ENCODE assay signal across 9 cellular contexts in the genomic region with DNA sequence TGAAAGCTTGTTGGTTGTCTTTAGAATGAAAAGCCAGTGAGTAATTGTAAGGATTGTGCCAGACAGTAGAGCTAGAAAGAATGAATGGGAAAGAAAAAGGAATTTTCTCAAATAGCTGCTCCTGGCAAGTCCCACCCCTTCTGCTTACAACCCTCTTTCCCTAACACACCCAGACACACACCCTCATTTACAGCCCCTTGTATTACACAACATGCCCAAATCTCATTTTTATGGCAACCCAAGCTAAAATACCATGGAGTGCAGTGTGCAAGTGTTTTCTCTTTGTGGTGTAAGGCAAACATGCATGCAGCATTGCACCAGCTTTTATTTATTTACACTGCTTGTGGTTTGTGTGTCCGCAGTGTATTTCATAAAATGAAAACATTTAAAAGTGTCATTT. TPM values are rescaled to one million over a fixed set of nuclear protein-coding genes. Genes with fewer than 3 reads are reported as not detected.
A peak's percentile ranks its signal among the peaks of the same experiment; 100 is the strongest.
DNase-seq lines count a peak whose midpoint lies in the region; ATAC-seq and TF ChIP-seq lines count a peak whose summit lies in the region.
"Had no signal": no experiment of that assay in that cellular context is flagged by ENCODE, and none has a peak within 500 bp of the region (broad histone marks: within the 10 kb centered on the region; RNA-seq: fewer than 3 reads in every experiment).

No MANE protein-coding gene starts in this region.

- POLR2A ChIA-PET in CD8-positive, alpha-beta T cell (lab: Charles Lee): interaction anchor here (0.7 to 1.3 kb wide), 2 partner anchors 24 to 123 kb away, joined by 3 to 4 read pairs; a partner anchor contains a TSS
- POLR2A ChIA-PET in IMR-90 (lab: Charles Lee; ENCODE audit: unreplicated experiment): no interaction called here

- peaks cover 7% of the 10 kb centered on the region for H3K27me3 ChIP-seq in CD8-positive, alpha-beta T cell (ENCODE audit: insufficient read depth, low read length)
- H3K27me3 ChIP-seq in IMR-90 (ENCODE audit: control insufficient read depth, insufficient read depth, low read length) (no peaks in the 10 kb centered on the region), neural progenitor cell (no peaks in the 10 kb centered on the region), WERI-Rb-1 (ENCODE audit: insufficient read depth, low read depth, severe bottlenecking) (no peaks in the 10 kb centered on the region)

- no peak overlapping the region for H2BK5ac ChIP-seq in IMR-90 (ENCODE audit: low read depth, low read length, poor library complexity, severe bottlenecking)

- H3K9ac ChIP-seq in IMR-90 (ENCODE audit: low read depth, low read length) (no peak overlapping the region), neural progenitor cell (no peak overlapping the region)

- peaks cover 7% of the 10 kb centered on the region for H3K27me3 Mint-ChIP-seq in CD8-positive, alpha-beta T cell (ENCODE audit: low read depth)
- peaks cover 2% of the 10 kb centered on the region for H3K27me3 Mint-ChIP-seq in neural progenitor cell (ENCODE audit: insufficient read depth, low read depth)

- dilution Hi-C loops in IMR-90 (cut with HindIII; ENCODE audit: low sequenced_read_pairs, unreplicated experiment): no loop called here

- ATAC-seq in CD8-positive, alpha-beta T cell: no peak
- ATAC-seq in IMR-90 (ENCODE audit: low read depth) (peak; percentile 24), HG02970 (IDR thresholded peaks at IDR 0.05; ENCODE audit: low FRiP score, unreplicated experiment) (no peak)
- ATAC-seq: activated CD8-positive, alpha-beta T cell treated with anti-CD3 and anti-CD28 coated beads, Interleukin-2, amount 10 ng/mL, durations not matched to agents 7 days and 5 days had no signal

- no peak overlapping the region for H4K91ac ChIP-seq in IMR-90 (ENCODE audit: insufficient read depth, low read depth, low read length)

- no TSS peak for BruUV-seq in IMR-90 (replicated peaks; lab: Mats Ljungman, UMichigan)

- no peak overlapping the region for H2BK20ac ChIP-seq in IMR-90 (ENCODE audit: low read depth, low read length)

- in situ Hi-C loops in IMR-90 (cut with MboI; ENCODE audit: low sequenced_read_pairs): no loop called here

- H3K36me3 Mint-ChIP-seq in CD8-positive, alpha-beta T cell: no peaks in the 10 kb centered on the region
- no peaks in the 10 kb centered on the region for H3K36me3 Mint-ChIP-seq in neural progenitor cell

- no peak overlapping the region for H2AK9ac ChIP-seq in IMR-90 (replicated peaks; ENCODE audit: low read depth, low read length, poor library complexity)

- H3K14ac ChIP-seq in IMR-90 (replicated peaks; ENCODE audit: low read depth, low read length): no peak overlapping the region

- no peaks in the 10 kb centered on the region for H3K9me1 ChIP-seq in IMR-90 (ENCODE audit: insufficient read depth, low read length)

- H3K79me1 ChIP-seq in IMR-90 (ENCODE audit: low read depth in 1 of 2, low read length in 2 of 2): peaks cover 2 to 7% of the 10 kb centered on the region in 2 experiments; a peak in 2 of 4 replicates

- no peak for TF ChIP-seq POLR2A in IMR-90 (IDR thresholded peaks at IDR 0.05; ENCODE audit: low read depth, low read length)

- H3F3A ChIP-seq in neural progenitor cell (ENCODE audit: low read depth): peaks cover 16% of the 10 kb centered on the region

- H3K4me3 Mint-ChIP-seq in CD8-positive, alpha-beta T cell: peak overlapping the region; percentile 44
- H3K4me3 Mint-ChIP-seq in neural progenitor cell: peak overlapping the region; percentile 95

- H3K4ac ChIP-seq in IMR-90 (ENCODE audit: low read depth, low read length): no peak overlapping the region

- WGBS in IMR-90 (ENCODE audit: extremely low coverage in 2 of 2, insufficient read length in 1 of 2), 2 experiments: no CpG with 5 or more reads among the region's 1 CpG

- H2AK5ac ChIP-seq in IMR-90 (ENCODE audit: low read depth, low read length): no peak overlapping the region

- no peak overlapping the region for H3K27ac ChIP-seq in CD8-positive, alpha-beta T cell (ENCODE audit: low read depth, low read length)
- H3K27ac ChIP-seq in IMR-90 (ENCODE audit: insufficient read depth, low read length): no peak overlapping the region
- no peak overlapping the region for H3K27ac ChIP-seq in neural progenitor cell
- H3K27ac ChIP-seq in WERI-Rb-1: no peak overlapping the region

- H3K4me3 ChIP-seq in CD8-positive, alpha-beta T cell (ENCODE audit: low read depth, low read length): no peak overlapping the region
- H3K4me3 ChIP-seq in IMR-90 (ENCODE audit: insufficient read depth, low read depth, low read length): peak overlapping the region; percentile 5; the same call in 1 of the 2 replicates
- peak overlapping the region; percentile 18 for H3K4me3 ChIP-seq in choroid plexus epithelial cell (ENCODE audit: low read depth, low read length)
- H3K4me3 ChIP-seq in neural progenitor cell: peak overlapping the region; percentile 97
- no peak overlapping the region for H3K4me3 ChIP-seq in WERI-Rb-1 (ENCODE audit: low read depth, low read length)

- no peak overlapping the region for H4K8ac ChIP-seq in IMR-90 (ENCODE audit: low read depth in 2 of 2, low read length in 2 of 2)

- H4K20me1 ChIP-seq in IMR-90 (ENCODE audit: insufficient read depth, low read length) (no peaks in the 10 kb centered on the region), neural progenitor cell (ENCODE audit: low read depth) (peaks cover 9% of the 10 kb centered on the region)

- H3K9me3 Mint-ChIP-seq in CD8-positive, alpha-beta T cell: no peaks in the 10 kb centered on the region
- H3K9me3 Mint-ChIP-seq in neural progenitor cell: peaks cover 8% of the 10 kb centered on the region

- no peak overlapping the region for H3K56ac ChIP-seq in IMR-90 (ENCODE audit: extremely low read depth, insufficient read depth, low read length)

- H2AFZ ChIP-seq in IMR-90 (replicated peaks; ENCODE audit: low read length, poor library complexity) (no peak overlapping the region), neural progenitor cell (replicated peaks) (no peak overlapping the region)

- H3K4me1 ChIP-seq in CD8-positive, alpha-beta T cell (ENCODE audit: insufficient read depth, low read length): peaks cover 13% of the 10 kb centered on the region
- H3K4me1 ChIP-seq in IMR-90 (ENCODE audit: control insufficient read depth, insufficient read depth, low read length) (peaks cover 4% of the 10 kb centered on the region; the same call in 1 of the 2 replicates), neural progenitor cell (peaks cover 19% of the 10 kb centered on the region)

- H2BK120ac ChIP-seq in IMR-90 (ENCODE audit: low read depth, low read length): no peak overlapping the region

- no peak overlapping the region for H3K18ac ChIP-seq in IMR-90 (ENCODE audit: low read depth, low read length)

- H3K23ac ChIP-seq in IMR-90 (ENCODE audit: low read depth, low read length): no peak overlapping the region

- H3K4me1 Mint-ChIP-seq in CD8-positive, alpha-beta T cell (ENCODE audit: low read depth): peaks cover 10% of the 10 kb centered on the region
- H3K4me1 Mint-ChIP-seq in neural progenitor cell: peaks cover 20% of the 10 kb centered on the region

- no peak overlapping the region for H3K27ac Mint-ChIP-seq in CD8-positive, alpha-beta T cell
- no peak overlapping the region for H3K27ac Mint-ChIP-seq in neural progenitor cell
- H3K27ac Mint-ChIP-seq: activated CD8-positive, alpha-beta T cell treated with anti-CD3 and anti-CD28 coated beads, Interleukin-2, amount 10 ng/mL, durations not matched to agents 7 days and 5 days had no signal

- no peaks in the 10 kb centered on the region for H3K9me3 ChIP-seq in CD8-positive, alpha-beta T cell (ENCODE audit: low read length)
- H3K9me3 ChIP-seq in IMR-90 (ENCODE audit: control insufficient read depth, insufficient read depth, low read length) (no peaks in the 10 kb centered on the region), neural progenitor cell (ENCODE audit: low read depth) (no peaks in the 10 kb centered on the region), WERI-Rb-1 (ENCODE audit: severe bottlenecking) (no peaks in the 10 kb centered on the region)

- no peak for DNase-seq in CD8-positive, alpha-beta T cell
- DNase-seq in IMR-90: peak; percentile 61
- DNase-seq in choroid plexus epithelial cell (ENCODE audit: low read depth): peak; percentile 63
- DNase-seq in neural progenitor cell (ENCODE audit: low spot score): no peak
- no peak for DNase-seq in WERI-Rb-1
- no peak for DNase-seq in D341Med (ENCODE audit: low spot score)
- no peak for DNase-seq in DMS 273 (lab: John Stamatoyannopoulos, UW; ENCODE audit: unreplicated experiment)
- DNase-seq: activated CD8-positive, alpha-beta T cell treated with anti-CD3 and anti-CD28 coated beads, Interleukin-2, amount 10 ng/mL, durations not matched to agents 7 days and 5 days had no signal

- H3K79me2 ChIP-seq in neural progenitor cell (ENCODE audit: low read depth): peaks cover 48% of the 10 kb centered on the region

- no peak for TF ChIP-seq CTCF in CD8-positive, alpha-beta T cell (IDR thresholded peaks at IDR 0.05)
- TF ChIP-seq CTCF in IMR-90 (conservative IDR thresholded peaks at IDR 0.05; ENCODE audit: low read depth, low read length) (no peak), choroid plexus epithelial cell (conservative IDR thresholded peaks at IDR 0.05; ENCODE audit: low read depth, low read length) (no peak), neural progenitor cell (IDR thresholded peaks at IDR 0.05) (no peak), WERI-Rb-1 (IDR thresholded peaks at IDR 0.05; ENCODE audit: low read depth, low read length) (no peak)

- H4K5ac ChIP-seq in IMR-90 (ENCODE audit: low read depth, low read length): no peak overlapping the region

- TF ChIP-seq RAD21 in IMR-90 (IDR thresholded peaks at IDR 0.05; ENCODE audit: low read length): no peak

- H3K36me3 ChIP-seq in CD8-positive, alpha-beta T cell (ENCODE audit: insufficient read depth, low read length): no peaks in the 10 kb centered on the region
- H3K36me3 ChIP-seq in IMR-90 (ENCODE audit: control insufficient read depth, insufficient read depth, low read length) (no peaks in the 10 kb centered on the region), neural progenitor cell (no peaks in the 10 kb centered on the region), WERI-Rb-1 (no peaks in the 10 kb centered on the region)

- intact Hi-C loops in CD8-positive, alpha-beta T cell (cut with DNase I, micrococcal nuclease): loop anchor here (2.0 to 10.0 kb wide), 11 partner anchors 81 to 1519 kb away; a partner anchor contains a TSS
- intact Hi-C loops in IMR-90 (cut with micrococcal nuclease): loop anchor here (2.0 to 10.0 kb wide), 6 partner anchors 76 to 871 kb away; no protein-coding TSS in a partner anchor

- H3K4me2 ChIP-seq in IMR-90 (ENCODE audit: low read depth, low read length) (peak overlapping the region; percentile 100), neural progenitor cell (peak overlapping the region; percentile 86)

- CTCF ChIA-PET in CD8-positive, alpha-beta T cell (lab: Charles Lee): interaction anchor here (0.6 kb wide), 1 partner anchor 58 kb away, joined by 3 read pairs; no protein-coding TSS in a partner anchor
- CTCF ChIA-PET in IMR-90 (lab: Yijun Ruan, JAX): interaction anchor here (0.6 to 0.9 kb wide), 2 partner anchors 63 to 86 kb away, joined by 3 read pairs; no protein-coding TSS in a partner anchor

- no peak overlapping the region for H2BK15ac ChIP-seq in IMR-90 (ENCODE audit: low read depth, low read length)

RNA-seq across cellular contexts. Expression of a gene that starts 1.5 kb away (rescaled TPM):
- total RNA-seq in CD8-positive, alpha-beta T cell: under 1 TPM; 0.33 to 0.60 TPM
- total RNA-seq in IMR-90 (2012; rRNA removed): 3.0 and 8.1 TPM in 2 replicates
- 2.5 and 3.1 TPM in 2 replicates for polyA plus RNA-seq in IMR-90 (2012; rRNA removed)
- 0.49 and 0.69 TPM in 2 replicates for polyA plus RNA-seq in IMR-90 (2012; cell fraction: cytosol; rRNA removed)
- 0.21 and 1.1 TPM in 2 replicates for polyA plus RNA-seq in IMR-90 (2012; cell fraction: nucleus; rRNA removed; ENCODE audit: low replicate concordance)
- total RNA-seq in neural progenitor cell (ENCODE audit: low replicate concordance): 29.1 and 43.4 TPM in 2 replicates

Comparison
In these comparisons a context has a peak if more than half of its experiments do, and no peak if none do; other contexts are left out.
1. DNase-seq: peak in IMR-90 (single experiment) and choroid plexus epithelial cell (single experiment); none in CD8-positive, alpha-beta T cell (0 of 7), neural progenitor cell (single experiment), WERI-Rb-1 (single experiment), D341Med (single experiment) and DMS 273 (single experiment).
2. H3K4me3 ChIP-seq: peak in IMR-90 (single experiment), choroid plexus epithelial cell (single experiment) and neural progenitor cell (single experiment); none in CD8-positive, alpha-beta T cell (single experiment) and WERI-Rb-1 (single experiment).